In the genomic region with DNA sequence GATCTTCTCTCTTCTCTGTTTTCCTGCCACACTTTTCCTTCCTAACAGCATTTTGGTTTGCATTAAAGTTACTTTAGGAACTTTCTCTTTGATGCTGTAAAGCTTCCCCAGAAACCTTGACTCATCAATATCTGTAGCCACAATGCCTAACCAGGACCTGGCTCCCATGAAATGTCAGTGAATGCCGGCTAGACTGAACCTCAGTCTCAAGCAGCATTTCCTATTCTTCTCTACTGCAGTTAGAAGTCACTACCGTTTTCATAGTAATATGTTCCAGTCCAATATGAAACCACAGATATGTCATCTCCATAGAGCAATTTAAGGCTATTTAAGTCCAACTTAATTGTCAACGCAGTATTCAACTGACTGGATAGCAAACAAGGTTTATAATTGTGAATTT, we compare ENCODE assay signal across 17 cellular contexts.
"Had no signal": no experiment of that assay in that cellular context is flagged by ENCODE, and none has a peak within 500 bp of the region (broad histone marks: within the 10 kb centered on the region; RNA-seq: fewer than 3 reads in every experiment).

No MANE protein-coding gene starts in this region.

- H3K9me3 Mint-ChIP-seq: activated T-cell treated with anti-CD3 and anti-CD28 coated beads, Interleukin-2, amount 50 U/mL, for 72 hours; memory B cell had no signal

- H3K4me1 Mint-ChIP-seq: brain, nephron had no signal

- DNase-seq: activated CD8-positive, alpha-beta memory T cell treated with anti-CD3 and anti-CD28 coated beads, Interleukin-2, amount 10 ng/mL, durations not matched to agents 7 days and 5 days; activated naive CD4-positive, alpha-beta T cell treated with Interleukin-2 at 50 U/mL for 16 hours; activated T-cell treated with anti-CD3 and anti-CD28 coated beads, Interleukin-2, amount 50 U/mL, for 72 hours; adrenal gland; cerebellar nuclear complex; dermis blood vessel endothelial cell; erythroblast; kidney; left ventricle myocardium inferior; stimulated activated CD4-positive, alpha-beta T cell treated with anti-CD3 and anti-CD28 coated beads, Interleukin-12 subunit alpha, Interleukin-12 subunit beta, amount 100 ng/mL, for 4 hours; T-helper 2 cell; thyroid gland; uterus had no signal

- ATAC-seq: activated CD8-positive, alpha-beta memory T cell treated with anti-CD3 and anti-CD28 coated beads, Interleukin-2, amount 10 ng/mL, durations not matched to agents 7 days and 5 days; activated T-cell treated with anti-CD3 and anti-CD28 coated beads, Interleukin-2, amount 50 U/mL, for 72 hours had no signal

- H3K27ac ChIP-seq: adrenal gland, hepatocyte, left ventricle myocardium inferior, thyroid gland, uterus had no signal

- H3K27me3 ChIP-seq: adrenal gland, hepatocyte, thyroid gland, uterus had no signal

- H2AFZ ChIP-seq: hepatocyte had no signal

- H3K9me3 ChIP-seq: adrenal gland, left ventricle myocardium inferior, thyroid gland, uterus had no signal

- H3K4me3 ChIP-seq: adrenal gland, hepatocyte, left ventricle myocardium inferior, thyroid gland, uterus had no signal

- H3K36me3 ChIP-seq: thyroid gland, uterus had no signal

- H3K27ac Mint-ChIP-seq: activated CD8-positive, alpha-beta memory T cell treated with anti-CD3 and anti-CD28 coated beads, Interleukin-2, amount 10 ng/mL, durations not matched to agents 7 days and 5 days; activated T-cell treated with anti-CD3 and anti-CD28 coated beads, Interleukin-2, amount 50 U/mL, for 72 hours; memory B cell; nephron had no signal

- H3K4me3 Mint-ChIP-seq: activated CD8-positive, alpha-beta memory T cell treated with anti-CD3 and anti-CD28 coated beads, Interleukin-2, amount 10 ng/mL, durations not matched to agents 7 days and 5 days; activated T-cell treated with anti-CD3 and anti-CD28 coated beads, Interleukin-2, amount 50 U/mL, for 72 hours; brain; memory B cell; nephron had no signal

- H3K4me2 ChIP-seq: hepatocyte had no signal

- H3K27me3 Mint-ChIP-seq: activated CD8-positive, alpha-beta memory T cell treated with anti-CD3 and anti-CD28 coated beads, Interleukin-2, amount 10 ng/mL, durations not matched to agents 7 days and 5 days; brain; memory B cell had no signal

- H3K4me1 ChIP-seq: adrenal gland, left ventricle myocardium inferior, thyroid gland, uterus had no signal
